ENCODE assay signal across 10 cellular contexts in genomic region chr22:42901790-42902508, GRCh38. TPM values are rescaled to one million over a fixed set of nuclear protein-coding genes. Genes with fewer than 3 reads are reported as not detected.
DNase-seq lines count a peak whose midpoint lies in the region; ATAC-seq, FAIRE-seq and TF ChIP-seq lines count a peak whose summit lies in the region.
"Had no signal": no experiment of that assay in that cellular context is flagged by ENCODE, and none has a peak within 500 bp of the region (broad histone marks: within the 10 kb centered on the region; RNA-seq: fewer than 3 reads in every experiment).

No MANE protein-coding gene starts in this region.

- no peaks in the 10 kb centered on the region for H3K36me3 Mint-ChIP-seq in activated T-helper 17 cell treated with anti-CD3 and anti-CD28 coated beads, Interleukin-2, amount 50 U/mL, for 72 hours (ENCODE audit: low read depth)
- H3K36me3 Mint-ChIP-seq in T-helper 17 cell (ENCODE audit: low read depth), result peaks cover 2% of the 10 kb centered on the region
- H3K36me3 Mint-ChIP-seq: activated naive CD8-positive, alpha-beta T cell treated with anti-CD3 and anti-CD28 coated beads, Interleukin-2, amount 10 ng/mL, durations not matched to agents 7 days and 5 days had no signal

- ATAC-seq in activated T-helper 17 cell treated with anti-CD3 and anti-CD28 coated beads, Interleukin-2, amount 50 U/mL, for 72 hours (replicated peaks), result no peak
- no peak for ATAC-seq in T-helper 17 cell
- no peak for ATAC-seq in HG03196 (IDR thresholded peaks at IDR 0.05; ENCODE audit: unreplicated experiment)

- H3K27ac Mint-ChIP-seq in activated T-helper 17 cell treated with anti-CD3 and anti-CD28 coated beads, Interleukin-2, amount 50 U/mL, for 72 hours, result peak overlapping the region; percentile 15
- no peak overlapping the region for H3K27ac Mint-ChIP-seq in T-helper 17 cell
- H3K27ac Mint-ChIP-seq: activated naive CD8-positive, alpha-beta T cell treated with anti-CD3 and anti-CD28 coated beads, Interleukin-2, amount 10 ng/mL, durations not matched to agents 7 days and 5 days had no signal

- no peak overlapping the region for H3K4me3 ChIP-seq in right atrium auricular region

- H3K27me3 Mint-ChIP-seq in activated T-helper 17 cell treated with anti-CD3 and anti-CD28 coated beads, Interleukin-2, amount 50 U/mL, for 72 hours, result no peaks in the 10 kb centered on the region
- no peaks in the 10 kb centered on the region for H3K27me3 Mint-ChIP-seq in T-helper 17 cell
- H3K27me3 Mint-ChIP-seq: activated naive CD8-positive, alpha-beta T cell treated with anti-CD3 and anti-CD28 coated beads, Interleukin-2, amount 10 ng/mL, durations not matched to agents 7 days and 5 days had no signal

- no peaks in the 10 kb centered on the region for H3K9me3 Mint-ChIP-seq in activated T-helper 17 cell treated with anti-CD3 and anti-CD28 coated beads, Interleukin-2, amount 50 U/mL, for 72 hours
- H3K9me3 Mint-ChIP-seq: activated naive CD8-positive, alpha-beta T cell treated with anti-CD3 and anti-CD28 coated beads, Interleukin-2, amount 10 ng/mL, durations not matched to agents 7 days and 5 days had no signal

- H3K4me3 Mint-ChIP-seq in activated T-helper 17 cell treated with anti-CD3 and anti-CD28 coated beads, Interleukin-2, amount 50 U/mL, for 72 hours, result no peak overlapping the region
- H3K4me3 Mint-ChIP-seq in T-helper 17 cell, result no peak overlapping the region
- H3K4me3 Mint-ChIP-seq: activated naive CD8-positive, alpha-beta T cell treated with anti-CD3 and anti-CD28 coated beads, Interleukin-2, amount 10 ng/mL, durations not matched to agents 7 days and 5 days had no signal

- no peaks in the 10 kb centered on the region for H3K4me1 Mint-ChIP-seq in activated T-helper 17 cell treated with anti-CD3 and anti-CD28 coated beads, Interleukin-2, amount 50 U/mL, for 72 hours
- H3K4me1 Mint-ChIP-seq in T-helper 17 cell, result peaks cover 21% of the 10 kb centered on the region
- H3K4me1 Mint-ChIP-seq: activated naive CD8-positive, alpha-beta T cell treated with anti-CD3 and anti-CD28 coated beads, Interleukin-2, amount 10 ng/mL, durations not matched to agents 7 days and 5 days had no signal

- FAIRE-seq in H54 (lab: Jason Lieb, UNC), result no peak

- peaks cover 0 to 80% of the 10 kb centered on the region in 2 donors for H3K4me1 ChIP-seq in right atrium auricular region

- H3K9me3 ChIP-seq in right atrium auricular region (no peaks in the 10 kb centered on the region), T-helper 17 cell (ENCODE audit: control insufficient read depth, low read length, poor library complexity, severe bottlenecking) (no peaks in the 10 kb centered on the region)

- H3K36me3 ChIP-seq in right atrium auricular region, result no peaks in the 10 kb centered on the region

- TF ChIP-seq POLR2A in H54 (IDR thresholded peaks at IDR 0.05; ENCODE audit: low read depth, low read length), result no peak

- CTCF ChIA-PET in HEK293T (lab: Yijun Ruan, JAX), result no interaction called here

- no peaks in the 10 kb centered on the region for H3K27me3 ChIP-seq in right atrium auricular region

- no peak for TF ChIP-seq CTCF in right atrium auricular region (IDR thresholded peaks at IDR 0.05)

- H3K27ac ChIP-seq in right atrium auricular region, result peak overlapping the region; percentile 82 to 88

- peak; percentile 42 for DNase-seq in Ammon's horn (ENCODE audit: low spot score)
- DNase-seq in HEK293T (ENCODE audit: extremely low spot score), result peak; percentile 21
- DNase-seq in right atrium auricular region (ENCODE audit: low spot score), result no peak
- no peak for DNase-seq in T-helper 17 cell
- no peak for DNase-seq in H54 (ENCODE audit: insufficient read length, low spot score)
- no peak for DNase-seq in UCSD-AML1 (lab: John Stamatoyannopoulos, UW; ENCODE audit: unreplicated experiment)
- DNase-seq: activated naive CD8-positive, alpha-beta T cell treated with anti-CD3 and anti-CD28 coated beads, Interleukin-2, amount 10 ng/mL, durations not matched to agents 7 days and 5 days; NCI-H526 treated with DMSO at 0.1 percent for 48 hours had no signal

- POLR2A ChIA-PET in HEK293T (lab: Yijun Ruan, JAX), result no interaction called here

TF ChIP-seq in HEK293T, 16 proteins besides CTCF, POLR2A, EP300 and RAD21:
- no peak for TF ChIP-seq SP1 (IDR thresholded peaks at IDR 0.05)
- no peak for TF ChIP-seq FOXK2 (IDR thresholded peaks at IDR 0.05)
- TF ChIP-seq CTBP1 (IDR thresholded peaks at IDR 0.05; ENCODE audit: borderline replicate concordance), result no peak
- TF ChIP-seq ELF4 (IDR thresholded peaks at IDR 0.05), result no peak
- TF ChIP-seq L3MBTL2 (conservative IDR thresholded peaks at IDR 0.05), result no peak
- no peak for TF ChIP-seq FOXM1 (IDR thresholded peaks at IDR 0.05; ENCODE audit: borderline replicate concordance)
- no peak for TF ChIP-seq NFRKB (IDR thresholded peaks at IDR 0.05)
- no peak for TF ChIP-seq FOXA1 (IDR thresholded peaks at IDR 0.05)
- TF ChIP-seq, protein P1, sequence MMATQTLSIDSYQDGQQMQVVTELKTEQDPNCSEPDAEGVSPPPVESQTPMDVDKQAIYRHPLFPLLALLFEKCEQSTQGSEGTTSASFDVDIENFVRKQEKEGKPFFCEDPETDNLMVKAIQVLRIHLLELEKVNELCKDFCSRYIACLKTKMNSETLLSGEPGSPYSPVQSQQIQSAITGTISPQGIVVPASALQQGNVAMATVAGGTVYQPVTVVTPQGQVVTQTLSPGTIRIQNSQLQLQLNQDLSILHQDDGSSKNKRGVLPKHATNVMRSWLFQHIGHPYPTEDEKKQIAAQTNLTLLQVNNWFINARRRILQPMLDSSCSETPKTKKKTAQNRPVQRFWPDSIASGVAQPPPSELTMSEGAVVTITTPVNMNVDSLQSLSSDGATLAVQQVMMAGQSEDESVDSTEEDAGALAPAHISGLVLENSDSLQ (IDR thresholded peaks at IDR 0.05), result no peak
- no peak for TF ChIP-seq TARDBP (IDR thresholded peaks at IDR 0.05)
- no peak for TF ChIP-seq SUZ12 (IDR thresholded peaks at IDR 0.05)
- no peak for TF ChIP-seq BHLHE40 (IDR thresholded peaks at IDR 0.05; ENCODE audit: borderline replicate concordance)
- TF ChIP-seq LEF1 (IDR thresholded peaks at IDR 0.05; ENCODE audit: borderline replicate concordance), result no peak
- no peak for TF ChIP-seq HDGF (IDR thresholded peaks at IDR 0.05; ENCODE audit: borderline replicate concordance)

RNA-seq across cellular contexts. Expression of gene ARFGAP3, which starts 44.9 kb away (rescaled TPM):
- 10 to 100 TPM; 32.0 to 32.8 TPM for total RNA-seq in activated T-helper 17 cell treated with anti-CD3 and anti-CD28 coated beads, Interleukin-2, amount 50 U/mL, for 72 hours
- total RNA-seq in right atrium auricular region (10 to 100 TPM; 27.4 to 29.6 TPM), T-helper 17 cell (10 to 100 TPM; 32.1 to 39.7 TPM)

Comparison
In these comparisons a context has a peak if more than half of its experiments do, and no peak if none do; other contexts are left out.
1. DNase-seq: peak in Ammon's horn (single experiment) and HEK293T (single experiment); none in right atrium auricular region (single experiment), T-helper 17 cell (0 of 3), H54 (single experiment) and UCSD-AML1 (single experiment).